1 cellular context compared by ENCODE assay signal in genomic region chr1:60924964-60925798, GRCh38.
A peak's percentile ranks its signal among the peaks of the same experiment; 100 is the strongest.
TF ChIP-seq lines count a peak whose summit lies in the region.

No MANE protein-coding gene starts in this region.

TF ChIP-seq in K562, 482 proteins besides CTCF, POLR2A, EP300 and RAD21 (continued from another document and continues in another):
- TF ChIP-seq MAFF (IDR thresholded peaks at IDR 0.05; ENCODE audit: low read length) (peak; percentile 5; the same call in 1 of the 2 replicates), IRF1 (CRISPR knock-in tag; IDR thresholded peaks at IDR 0.05; ENCODE audit: borderline replicate concordance) (no peak), NR0B1 (IDR thresholded peaks at IDR 0.05; ENCODE audit: partially characterized antibody) (no peak), GABPA (tag; conservative IDR thresholded peaks at IDR 0.05; ENCODE audit: low read depth) (peak; percentile 41; the same call in 1 of the 2 replicates), ZNF23 (CRISPR knock-in tag; IDR thresholded peaks at IDR 0.05) (no peak), ZKSCAN3 (CRISPR knock-in tag; IDR thresholded peaks at IDR 0.05) (no peak), ZNF140 (CRISPR knock-in tag; IDR thresholded peaks at IDR 0.05) (no peak), ZHX1 (conservative IDR thresholded peaks at IDR 0.05; ENCODE audit: low read length) (no peak), RUNX1 (IDR thresholded peaks at IDR 0.05; ENCODE audit: low read depth) (no peak), U2AF1 (optimal IDR thresholded peaks at IDR 0.05; ENCODE audit: low read depth, low read length) (no peak), PRPF4 (IDR thresholded peaks at IDR 0.05; ENCODE audit: insufficient read depth, low read depth, low read length, poor library complexity, severe bottlenecking) (no peak), MGA (IDR thresholded peaks at IDR 0.05) (no peak), PRMT5 (CRISPR knock-in tag; IDR thresholded peaks at IDR 0.05) (no peak), KLF13 (tag; IDR thresholded peaks at IDR 0.05; ENCODE audit: borderline replicate concordance, low read depth) (no peak), TCF7 (IDR thresholded peaks at IDR 0.05; ENCODE audit: borderline replicate concordance) (no peak), IRF2 (CRISPR knock-in tag; IDR thresholded peaks at IDR 0.05) (no peak), BCL6 (CRISPR knock-in tag; IDR thresholded peaks at IDR 0.05) (no peak), MEF2D (tag; conservative IDR thresholded peaks at IDR 0.05; ENCODE audit: low read depth) (0 out of 2 replicates have a peak, but pooled peaks have one; percentile 22), TAF9B (IDR thresholded peaks at IDR 0.05; ENCODE audit: partially characterized antibody) (no peak), CTBP1 (IDR thresholded peaks at IDR 0.05; ENCODE audit: borderline replicate concordance) (peak; percentile 51), POLR2AphosphoS5 (IDR thresholded peaks at IDR 0.05; ENCODE audit: control insufficient read depth, insufficient read depth, low read depth, low read length) (no peak), CCNT2 (IDR thresholded peaks at IDR 0.05; ENCODE audit: borderline replicate concordance, extremely low read depth, insufficient read length, low read depth, low read length) (no peak), ZNF384 (IDR thresholded peaks at IDR 0.05; ENCODE audit: low read depth, low read length) (no peak; the same call in 1 of the 2 replicates), PHF21A (IDR thresholded peaks at IDR 0.05; ENCODE audit: borderline replicate concordance, low read depth) (no peak), ZNF146 (CRISPR knock-in tag; IDR thresholded peaks at IDR 0.05; ENCODE audit: unreplicated experiment) (no peak), KDM5B (IDR thresholded peaks at IDR 0.05; ENCODE audit: insufficient replicate concordance, low read depth, low read length) (no peak), SMARCC2 (IDR thresholded peaks at IDR 0.05; ENCODE audit: low read depth) (no peak), HDAC2 (IDR thresholded peaks at IDR 0.05) (no peak; the same call in 1 of the 2 replicates)
- TF ChIP-seq, protein P1, sequence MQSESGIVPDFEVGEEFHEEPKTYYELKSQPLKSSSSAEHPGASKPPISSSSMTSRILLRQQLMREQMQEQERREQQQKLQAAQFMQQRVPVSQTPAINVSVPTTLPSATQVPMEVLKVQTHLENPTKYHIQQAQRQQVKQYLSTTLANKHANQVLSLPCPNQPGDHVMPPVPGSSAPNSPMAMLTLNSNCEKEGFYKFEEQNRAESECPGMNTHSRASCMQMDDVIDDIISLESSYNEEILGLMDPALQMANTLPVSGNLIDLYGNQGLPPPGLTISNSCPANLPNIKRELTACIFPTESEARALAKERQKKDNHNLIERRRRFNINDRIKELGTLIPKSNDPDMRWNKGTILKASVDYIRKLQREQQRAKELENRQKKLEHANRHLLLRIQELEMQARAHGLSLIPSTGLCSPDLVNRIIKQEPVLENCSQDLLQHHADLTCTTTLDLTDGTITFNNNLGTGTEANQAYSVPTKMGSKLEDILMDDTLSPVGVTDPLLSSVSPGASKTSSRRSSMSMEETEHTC (IDR thresholded peaks at IDR 0.05), result no peak
- TF ChIP-seq, protein P2, sequence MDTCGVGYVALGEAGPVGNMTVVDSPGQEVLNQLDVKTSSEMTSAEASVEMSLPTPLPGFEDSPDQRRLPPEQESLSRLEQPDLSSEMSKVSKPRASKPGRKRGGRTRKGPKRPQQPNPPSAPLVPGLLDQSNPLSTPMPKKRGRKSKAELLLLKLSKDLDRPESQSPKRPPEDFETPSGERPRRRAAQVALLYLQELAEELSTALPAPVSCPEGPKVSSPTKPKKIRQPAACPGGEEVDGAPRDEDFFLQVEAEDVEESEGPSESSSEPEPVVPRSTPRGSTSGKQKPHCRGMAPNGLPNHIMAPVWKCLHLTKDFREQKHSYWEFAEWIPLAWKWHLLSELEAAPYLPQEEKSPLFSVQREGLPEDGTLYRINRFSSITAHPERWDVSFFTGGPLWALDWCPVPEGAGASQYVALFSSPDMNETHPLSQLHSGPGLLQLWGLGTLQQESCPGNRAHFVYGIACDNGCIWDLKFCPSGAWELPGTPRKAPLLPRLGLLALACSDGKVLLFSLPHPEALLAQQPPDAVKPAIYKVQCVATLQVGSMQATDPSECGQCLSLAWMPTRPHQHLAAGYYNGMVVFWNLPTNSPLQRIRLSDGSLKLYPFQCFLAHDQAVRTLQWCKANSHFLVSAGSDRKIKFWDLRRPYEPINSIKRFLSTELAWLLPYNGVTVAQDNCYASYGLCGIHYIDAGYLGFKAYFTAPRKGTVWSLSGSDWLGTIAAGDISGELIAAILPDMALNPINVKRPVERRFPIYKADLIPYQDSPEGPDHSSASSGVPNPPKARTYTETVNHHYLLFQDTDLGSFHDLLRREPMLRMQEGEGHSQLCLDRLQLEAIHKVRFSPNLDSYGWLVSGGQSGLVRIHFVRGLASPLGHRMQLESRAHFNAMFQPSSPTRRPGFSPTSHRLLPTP (IDR thresholded peaks at IDR 0.05; ENCODE audit: borderline replicate concordance, extremely low read depth, insufficient read length), result no peak
- TF ChIP-seq, protein P3, sequence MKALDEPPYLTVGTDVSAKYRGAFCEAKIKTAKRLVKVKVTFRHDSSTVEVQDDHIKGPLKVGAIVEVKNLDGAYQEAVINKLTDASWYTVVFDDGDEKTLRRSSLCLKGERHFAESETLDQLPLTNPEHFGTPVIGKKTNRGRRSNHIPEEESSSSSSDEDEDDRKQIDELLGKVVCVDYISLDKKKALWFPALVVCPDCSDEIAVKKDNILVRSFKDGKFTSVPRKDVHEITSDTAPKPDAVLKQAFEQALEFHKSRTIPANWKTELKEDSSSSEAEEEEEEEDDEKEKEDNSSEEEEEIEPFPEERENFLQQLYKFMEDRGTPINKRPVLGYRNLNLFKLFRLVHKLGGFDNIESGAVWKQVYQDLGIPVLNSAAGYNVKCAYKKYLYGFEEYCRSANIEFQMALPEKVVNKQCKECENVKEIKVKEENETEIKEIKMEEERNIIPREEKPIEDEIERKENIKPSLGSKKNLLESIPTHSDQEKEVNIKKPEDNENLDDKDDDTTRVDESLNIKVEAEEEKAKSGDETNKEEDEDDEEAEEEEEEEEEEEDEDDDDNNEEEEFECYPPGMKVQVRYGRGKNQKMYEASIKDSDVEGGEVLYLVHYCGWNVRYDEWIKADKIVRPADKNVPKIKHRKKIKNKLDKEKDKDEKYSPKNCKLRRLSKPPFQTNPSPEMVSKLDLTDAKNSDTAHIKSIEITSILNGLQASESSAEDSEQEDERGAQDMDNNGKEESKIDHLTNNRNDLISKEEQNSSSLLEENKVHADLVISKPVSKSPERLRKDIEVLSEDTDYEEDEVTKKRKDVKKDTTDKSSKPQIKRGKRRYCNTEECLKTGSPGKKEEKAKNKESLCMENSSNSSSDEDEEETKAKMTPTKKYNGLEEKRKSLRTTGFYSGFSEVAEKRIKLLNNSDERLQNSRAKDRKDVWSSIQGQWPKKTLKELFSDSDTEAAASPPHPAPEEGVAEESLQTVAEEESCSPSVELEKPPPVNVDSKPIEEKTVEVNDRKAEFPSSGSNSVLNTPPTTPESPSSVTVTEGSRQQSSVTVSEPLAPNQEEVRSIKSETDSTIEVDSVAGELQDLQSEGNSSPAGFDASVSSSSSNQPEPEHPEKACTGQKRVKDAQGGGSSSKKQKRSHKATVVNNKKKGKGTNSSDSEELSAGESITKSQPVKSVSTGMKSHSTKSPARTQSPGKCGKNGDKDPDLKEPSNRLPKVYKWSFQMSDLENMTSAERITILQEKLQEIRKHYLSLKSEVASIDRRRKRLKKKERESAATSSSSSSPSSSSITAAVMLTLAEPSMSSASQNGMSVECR (CRISPR knock-in tag; IDR thresholded peaks at IDR 0.05), result no peak
